9 cellular contexts compared by ENCODE assay signal in genomic region chr12:1531654-1532366, GRCh38.
DNase-seq lines count a peak whose midpoint lies in the region; TF ChIP-seq lines count a peak whose summit lies in the region.
"Had no signal": no experiment of that assay in that cellular context is flagged by ENCODE, and none has a peak within 500 bp of the region (broad histone marks: within the 10 kb centered on the region; RNA-seq: fewer than 3 reads in every experiment).

No MANE protein-coding gene starts in this region.

- no peak for DNase-seq in activated naive CD4-positive, alpha-beta T cell treated with anti-CD3 and anti-CD28 coated beads, Interleukin-2, amount 10 ng/mL, durations not matched to agents 7 days and 5 days
- no peak for DNase-seq in activated naive CD4-positive, alpha-beta T cell treated with Interleukin-2 at 50 U/mL for 16 hours
- peak; percentile 55 for DNase-seq in activated CD8-positive, alpha-beta memory T cell treated with anti-CD3 and anti-CD28 coated beads, Interleukin-2, amount 50 U/mL, for 48 hours
- DNase-seq in immature natural killer cell, result no peak
- DNase-seq in transverse colon, result no peak
- no peak for DNase-seq in NCI-H774 (lab: John Stamatoyannopoulos, UW)
- no peak for DNase-seq in GDM1 (lab: John Stamatoyannopoulos, UW)
- DNase-seq in stimulated activated CD4-positive, alpha-beta T cell treated with anti-CD3 and anti-CD28 coated beads, Interleukin-4, amount 100 ng/mL, for 4 hours, result no peak
- DNase-seq: DND-41 had no signal

- no peak overlapping the region for H3K27ac Mint-ChIP-seq in activated naive CD4-positive, alpha-beta T cell treated with anti-CD3 and anti-CD28 coated beads, Interleukin-2, amount 10 ng/mL, durations not matched to agents 7 days and 5 days
- H3K27ac Mint-ChIP-seq in immature natural killer cell, result no peak overlapping the region

- H3K4me3 ChIP-seq in transverse colon, result peak overlapping the region in 3 of 4 donors; percentile 54 to 84 (median 59)

- H3K27me3 Mint-ChIP-seq in activated naive CD4-positive, alpha-beta T cell treated with anti-CD3 and anti-CD28 coated beads, Interleukin-2, amount 10 ng/mL, durations not matched to agents 7 days and 5 days, result peaks cover 91% of the 10 kb centered on the region
- H3K27me3 Mint-ChIP-seq in immature natural killer cell (ENCODE audit: low read depth in 3 of 3), result peaks cover 41 to 51% (median 42%) of the 10 kb centered on the region in 3 donors

- H3K9me3 Mint-ChIP-seq in activated naive CD4-positive, alpha-beta T cell treated with anti-CD3 and anti-CD28 coated beads, Interleukin-2, amount 10 ng/mL, durations not matched to agents 7 days and 5 days, result no peaks in the 10 kb centered on the region
- peaks cover 0 to 2% (median 0%) of the 10 kb centered on the region in 6 donors for H3K9me3 Mint-ChIP-seq in immature natural killer cell

- H3K4me1 Mint-ChIP-seq in activated naive CD4-positive, alpha-beta T cell treated with anti-CD3 and anti-CD28 coated beads, Interleukin-2, amount 10 ng/mL, durations not matched to agents 7 days and 5 days, result peaks cover 32% of the 10 kb centered on the region
- H3K4me1 Mint-ChIP-seq in immature natural killer cell, result peaks cover 46 to 49% of the 10 kb centered on the region in 2 donors

- H3K9me3 ChIP-seq in transverse colon, result no peaks in the 10 kb centered on the region

- peak overlapping the region; percentile 16 for H3K4me3 Mint-ChIP-seq in activated naive CD4-positive, alpha-beta T cell treated with anti-CD3 and anti-CD28 coated beads, Interleukin-2, amount 10 ng/mL, durations not matched to agents 7 days and 5 days
- peak overlapping the region; percentile 73 to 88 (median 85) for H3K4me3 Mint-ChIP-seq in immature natural killer cell

- WGBS in transverse colon (ENCODE audit: low coverage in 1 of 2), 2 donors, result 40% methylated on average over 23 of the region's 26 CpGs; no CpG with 5 or more reads in 1 of the 2 donors

- H3K27ac ChIP-seq in transverse colon, result peak overlapping the region; percentile 31 to 62 (median 37)

- intact Hi-C loops in transverse colon (cut with DNase I; ENCODE audit: low total_unique reads), result no loop called here

- H3K4me1 ChIP-seq in transverse colon, result peaks cover 0 to 8% (median 6%) of the 10 kb centered on the region in 4 donors

- no peak for TF ChIP-seq EP300 in transverse colon (IDR thresholded peaks at IDR 0.05; ENCODE audit: low read depth)

- TF ChIP-seq CTCF in transverse colon (IDR thresholded peaks at IDR 0.05), result no peak

- no peaks in the 10 kb centered on the region for H3K36me3 Mint-ChIP-seq in activated naive CD4-positive, alpha-beta T cell treated with anti-CD3 and anti-CD28 coated beads, Interleukin-2, amount 10 ng/mL, durations not matched to agents 7 days and 5 days
- H3K36me3 Mint-ChIP-seq in immature natural killer cell, result no peaks in the 10 kb centered on the region

- no peak for TF ChIP-seq POLR2A in transverse colon (IDR thresholded peaks at IDR 0.05)

- CTCF ChIA-PET in activated naive CD4-positive, alpha-beta T cell treated with anti-CD3 and anti-CD28 coated beads, Interleukin-2, amount 10 ng/mL, durations not matched to agents 7 days and 5 days (lab: Charles Lee), result interaction anchor here (2.5 to 3.2 kb wide), 2 partner anchors 51 to 414 kb away, joined by 10 to 17 read pairs; no protein-coding TSS in a partner anchor

- H3K27me3 ChIP-seq in transverse colon, result peaks cover 89% of the 10 kb centered on the region

- in situ Hi-C loops in transverse colon (cut with MboI; ENCODE audit: low pct_ligation_motif_present in 1 of 4, low pct_unique_long_range_greater_than_20kb in 1 of 4, low sequenced_read_pairs in 3 of 4), result no loop called here

- H3K36me3 ChIP-seq in transverse colon, result no peaks in the 10 kb centered on the region
